Comparison of ENCODE assay signal across 26 cellular contexts in the genomic region with DNA sequence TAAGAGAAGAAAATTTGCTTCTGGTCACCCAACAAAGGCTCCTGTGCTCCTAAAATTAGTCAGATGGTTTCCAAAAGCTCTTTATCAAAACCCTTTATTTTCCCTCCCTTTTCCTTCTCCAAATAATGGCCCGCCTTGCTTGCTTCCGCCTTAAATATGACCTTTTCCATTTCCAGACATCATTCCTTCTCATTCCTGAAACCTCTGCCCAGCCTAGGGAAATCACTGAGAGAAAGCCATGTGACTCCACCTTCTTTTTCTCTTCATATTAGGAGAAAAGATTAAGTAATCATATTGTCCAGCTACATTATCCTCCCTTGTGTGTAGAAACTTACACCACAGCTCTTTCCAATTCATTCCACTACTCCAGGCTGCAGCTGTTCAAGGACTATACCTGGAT.
"Had no signal": no experiment of that assay in that cellular context is flagged by ENCODE, and none has a peak within 500 bp of the region (broad histone marks: within the 10 kb centered on the region; RNA-seq: fewer than 3 reads in every experiment).

No MANE protein-coding gene starts in this region.

- H3K27ac Mint-ChIP-seq: activated CD8-positive, alpha-beta T cell treated with anti-CD3 and anti-CD28 coated beads, Interleukin-2, amount 10 ng/mL, durations not matched to agents 7 days and 5 days; activated naive CD4-positive, alpha-beta T cell treated with anti-CD3 and anti-CD28 coated beads, Interleukin-2, amount 10 ng/mL, durations not matched to agents 7 days and 5 days; activated naive CD8-positive, alpha-beta T cell treated with anti-CD3 and anti-CD28 coated beads for 36 hours had no signal

- H3K4me2 ChIP-seq: SK-N-SH had no signal

- H3K4me1 ChIP-seq: breast epithelium, SJCRH30 had no signal

- H3K36me3 ChIP-seq: breast epithelium had no signal

- H3K27me3 Mint-ChIP-seq: activated naive CD4-positive, alpha-beta T cell treated with anti-CD3 and anti-CD28 coated beads, Interleukin-2, amount 10 ng/mL, durations not matched to agents 7 days and 5 days; activated naive CD8-positive, alpha-beta T cell treated with anti-CD3 and anti-CD28 coated beads for 36 hours had no signal

- H3K4me3 ChIP-seq: breast epithelium, SJCRH30 had no signal

- DNase-seq: activated CD4-positive, alpha-beta T cell treated with anti-CD3 and anti-CD28 coated beads for 48 hours; activated CD4-positive, alpha-beta T cell treated with anti-CD3 and anti-CD28 coated beads, Interleukin-2, amount 50 U/mL, for 4 hours; activated CD4-positive, CD25-positive, alpha-beta regulatory T cell treated with anti-CD3 and anti-CD28 coated beads, Interleukin-2, amount 50 U/mL, for 72 hours; activated CD8-positive, alpha-beta memory T cell treated with anti-CD3 and anti-CD28 coated beads, Interleukin-2, amount 50 U/mL, for 48 hours; activated CD8-positive, alpha-beta T cell treated with anti-CD3 and anti-CD28 coated beads, Interleukin-2, amount 10 ng/mL, durations not matched to agents 7 days and 5 days; activated gamma-delta T cell; activated naive CD4-positive, alpha-beta T cell treated with anti-CD3 and anti-CD28 coated beads, Interleukin-2, amount 10 ng/mL, durations not matched to agents 7 days and 5 days; activated naive CD8-positive, alpha-beta T cell treated with anti-CD3 and anti-CD28 coated beads for 36 hours; activated T-cell treated with anti-CD3 and anti-CD28 coated beads, Interleukin-2, amount 50 U/mL, for 1 hour; aorta; caudate nucleus; Kasumi-1; KBM-7; NCI-H1048; NCI-H1930; NCI-H2171 treated with DMSO at 0.1 percent for 48 hours; NCI-H345; NCI-H510A; NCI-H526 treated with DMSO at 0.1 percent for 48 hours; NCI-H82; Right ventricle myocardium superior; SJCRH30; SK-N-SH had no signal

- H3K4me3 Mint-ChIP-seq: activated CD8-positive, alpha-beta T cell treated with anti-CD3 and anti-CD28 coated beads, Interleukin-2, amount 10 ng/mL, durations not matched to agents 7 days and 5 days; activated naive CD4-positive, alpha-beta T cell treated with anti-CD3 and anti-CD28 coated beads, Interleukin-2, amount 10 ng/mL, durations not matched to agents 7 days and 5 days; activated naive CD8-positive, alpha-beta T cell treated with anti-CD3 and anti-CD28 coated beads for 36 hours had no signal

- H3K9me3 Mint-ChIP-seq: activated naive CD4-positive, alpha-beta T cell treated with anti-CD3 and anti-CD28 coated beads, Interleukin-2, amount 10 ng/mL, durations not matched to agents 7 days and 5 days had no signal

- H3K9me3 ChIP-seq: breast epithelium, SK-N-SH had no signal

- H3K9me2 ChIP-seq: SK-N-SH had no signal

- H3K27ac ChIP-seq: breast epithelium, RWPE1, SJCRH30 had no signal

- ATAC-seq: activated CD8-positive, alpha-beta T cell treated with anti-CD3 and anti-CD28 coated beads, Interleukin-2, amount 10 ng/mL, durations not matched to agents 7 days and 5 days; Panc1 had no signal

- H3K27me3 ChIP-seq: breast epithelium, SJCRH30 had no signal

- H3K9ac ChIP-seq: SK-N-SH had no signal
